ENCODE assay signal across 9 cellular contexts in the genomic region with DNA sequence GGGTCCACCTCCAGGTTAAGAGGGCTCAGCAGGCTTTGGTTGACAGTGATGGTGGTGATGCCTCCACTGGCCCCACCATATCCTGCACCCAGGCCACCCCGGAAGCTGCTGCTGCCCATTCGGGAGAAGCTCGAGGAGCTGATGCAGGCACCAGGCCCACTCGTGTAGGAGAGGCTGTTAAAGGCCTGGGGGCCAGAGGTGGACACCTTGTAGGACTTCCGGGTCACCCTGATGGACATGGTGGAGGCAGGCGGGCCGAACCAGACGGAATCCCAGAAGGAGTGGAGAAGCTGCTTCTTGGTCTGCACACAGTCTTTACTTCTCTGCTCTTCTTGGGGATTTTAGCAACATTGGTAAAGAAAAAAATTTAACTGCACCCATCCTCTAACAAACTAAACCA.
"Had no signal": no experiment of that assay in that cellular context is flagged by ENCODE, and none has a peak within 500 bp of the region (broad histone marks: within the 10 kb centered on the region; RNA-seq: fewer than 3 reads in every experiment).

No MANE protein-coding gene starts in this region.

- H2AFZ ChIP-seq: GM23248, GM23338 had no signal

- H3K9me3 ChIP-seq: HAP-1 had no signal

- H3K27ac ChIP-seq: GM23248 had no signal

- H3K4me3 ChIP-seq: GM23248, GM23338, HAP-1 had no signal

- H3K4me1 ChIP-seq: HAP-1 had no signal

- H3K36me3 ChIP-seq: HAP-1 had no signal

- H3K4me2 ChIP-seq: GM23338 had no signal

- ATAC-seq: GM23338, HCT116 had no signal

- DNase-seq: GM23248, GOT3, H7, H9, HCEC 1CT, HFFc6 had no signal
